7 cellular contexts compared by ENCODE assay signal in genomic region chr12:124938606-124939427, GRCh38. TPM values are rescaled to one million over a fixed set of nuclear protein-coding genes. Genes with fewer than 3 reads are reported as not detected.
DNase-seq lines count a peak whose midpoint lies in the region; ATAC-seq and TF ChIP-seq lines count a peak whose summit lies in the region.

No MANE protein-coding gene starts in this region.

- H3K27me3 ChIP-seq in SU-DHL-6 (ENCODE audit: low read length) (no peaks in the 10 kb centered on the region), colonic mucosa (no peaks in the 10 kb centered on the region), lower lobe of right lung (ENCODE audit: low read depth) (no peaks in the 10 kb centered on the region), stomach (no peaks in the 10 kb centered on the region)

- peaks cover 27% of the 10 kb centered on the region for H3F3A ChIP-seq in SU-DHL-6 (ENCODE audit: insufficient read depth)

- no peak for TF ChIP-seq EP300 in stomach (IDR thresholded peaks at IDR 0.05)

- H3K9me2 ChIP-seq in SU-DHL-6 (replicated peaks; ENCODE audit: insufficient read depth, low read length) = no peaks in the 10 kb centered on the region

- peak overlapping the region; percentile 80 for H3K4me2 ChIP-seq in SU-DHL-6 (ENCODE audit: low read depth, low read length, poor library complexity, severe bottlenecking)

- TF ChIP-seq POLR2A in stomach (IDR thresholded peaks at IDR 0.05) = no peak

- H4K20me1 ChIP-seq in SU-DHL-6 (ENCODE audit: low read depth, low read length) = no peaks in the 10 kb centered on the region

- TF ChIP-seq CTCF in SU-DHL-6 (IDR thresholded peaks at IDR 0.05; ENCODE audit: insufficient read depth, low read length, poor library complexity, severe bottlenecking) (peak; percentile 43), colonic mucosa (IDR thresholded peaks at IDR 0.05) (peak; percentile 46), lower lobe of right lung (IDR thresholded peaks at IDR 0.05) (peak; percentile 46), stomach (IDR thresholded peaks at IDR 0.05) (peak in 4 of 7 experiments; percentile 7 to 49 (median 34))

- H3K9me3 ChIP-seq in SU-DHL-6 (ENCODE audit: insufficient read depth, low read length) (no peaks in the 10 kb centered on the region), colonic mucosa (no peaks in the 10 kb centered on the region), lower lobe of right lung (no peaks in the 10 kb centered on the region), stomach (no peaks in the 10 kb centered on the region)

- H3K9ac ChIP-seq in SU-DHL-6 (ENCODE audit: low read length) (peak overlapping the region; percentile 67), colonic mucosa (ENCODE audit: low read depth in 2 of 2, low read length in 2 of 2) (peak overlapping the region; percentile 31 to 47)

- H3K4me3 ChIP-seq in SU-DHL-6 (ENCODE audit: insufficient read depth, low read length, poor library complexity, severe bottlenecking) (peak overlapping the region; percentile 53), colonic mucosa (peak overlapping the region; percentile 34), lower lobe of right lung (peak overlapping the region; percentile 52), stomach (peak overlapping the region; percentile 41 to 53 (median 48))

- intact Hi-C loops in colonic mucosa (cut with DNase I) = no loop called here
- intact Hi-C loops in lower lobe of right lung (cut with DNase I) = no loop called here
- intact Hi-C loops in stomach (cut with DNase I; ENCODE audit: low total_unique reads) = no loop called here

- H3K79me2 ChIP-seq in SU-DHL-6 (ENCODE audit: insufficient read depth, low read length) = no peaks in the 10 kb centered on the region

- ATAC-seq in GM18868 (IDR thresholded peaks at IDR 0.05; ENCODE audit: unreplicated experiment) (peak; percentile 25), HG03039 (IDR thresholded peaks at IDR 0.05; ENCODE audit: unreplicated experiment) (peak; percentile 26), lower lobe of right lung (peak; percentile 53 to 72)

- peak; percentile 85 for DNase-seq in colonic mucosa
- DNase-seq in lower lobe of right lung = no peak
- DNase-seq in stomach = peak; percentile 66
- no peak for DNase-seq in HuH-7.5 (ENCODE audit: low spot score)

- H3K36me3 ChIP-seq in SU-DHL-6 (ENCODE audit: low read length) (no peaks in the 10 kb centered on the region), colonic mucosa (no peaks in the 10 kb centered on the region), lower lobe of right lung (no peaks in the 10 kb centered on the region), stomach (peaks cover 0 to 11% (median 7%) of the 10 kb centered on the region in 4 donors)

- peaks cover 3% of the 10 kb centered on the region for H3K4me1 ChIP-seq in colonic mucosa
- H3K4me1 ChIP-seq in lower lobe of right lung = peaks cover 26% of the 10 kb centered on the region
- peaks cover 17 to 39% (median 31%) of the 10 kb centered on the region in 4 donors for H3K4me1 ChIP-seq in stomach

- peak overlapping the region; percentile 86 for H3K27ac ChIP-seq in SU-DHL-6 (ENCODE audit: low read depth, low read length)
- peak overlapping the region; percentile 90 for H3K27ac ChIP-seq in colonic mucosa
- peak overlapping the region; percentile 86 for H3K27ac ChIP-seq in lower lobe of right lung
- peak overlapping the region; percentile 84 to 94 (median 89) for H3K27ac ChIP-seq in stomach

- peak overlapping the region; percentile 53 for H2AFZ ChIP-seq in SU-DHL-6 (ENCODE audit: low read depth, low read length, severe bottlenecking)

- 2 to 3% (median 2%) methylated on average over 22 of the region's 22 CpGs for WGBS in stomach, 5 donors

RNA-seq across cellular contexts. Expression of gene UBC, which starts 24.4 kb away (rescaled TPM):
- total RNA-seq in colonic mucosa (1,000 to 10,000 TPM in 1 of 2 donors, 100 to 1,000 TPM in 1; 903 to 1,043 TPM), lower lobe of right lung (977 TPM), stomach (1,000 to 10,000 TPM in 3 of 5 donors, 100 to 1,000 TPM in 2; 409 to 1,431 (median 1,065) TPM)
- 1,000 to 10,000 TPM in 1 of 3 donors, 100 to 1,000 TPM in 2; 875 to 1,080 (median 957) TPM for polyA plus RNA-seq in stomach

RNA-seq across cellular contexts. Expression of gene DHX37, which starts 50.1 kb away (rescaled TPM):
- total RNA-seq in colonic mucosa (10 to 100 TPM; 11.0 to 26.9 TPM), lower lobe of right lung (16.2 TPM), stomach (10 to 100 TPM in 3 of 5 donors, 1 to 10 TPM in 2; 1.8 to 22.0 (median 17.4) TPM)
- 10 to 100 TPM in 1 of 3 donors, 1 to 10 TPM in 2; 6.6 to 10.5 (median 8.3) TPM for polyA plus RNA-seq in stomach

RNA-seq across cellular contexts. Expression of gene BRI3BP, which starts 54.6 kb away (rescaled TPM):
- total RNA-seq in colonic mucosa (10 to 100 TPM; 50.3 to 81.5 TPM), lower lobe of right lung (7.3 TPM), stomach (10 to 100 TPM in 3 of 5 donors, 1 to 10 TPM in 2; 1.2 to 24.3 (median 19.4) TPM)
- 1 to 10 TPM; 1.7 to 5.2 (median 3.1) TPM for polyA plus RNA-seq in stomach

Comparison
In these comparisons a context has a peak if more than half of its experiments do, and no peak if none do; other contexts are left out.
1. DNase-seq: peak in colonic mucosa (single experiment) and stomach (single experiment); none in lower lobe of right lung (single experiment) and HuH-7.5 (single experiment).
2. Peak in every context shown above with its lines, with median percentiles within 50 percentile points of each other: ATAC-seq, H3K27ac ChIP-seq, H3K4me3 ChIP-seq and CTCF ChIP-seq.